ENCODE assay signal across 31 cellular contexts in genomic region chr4:52894408-52894807, GRCh38. TPM values are rescaled to one million over a fixed set of nuclear protein-coding genes. Genes with fewer than 3 reads are reported as not detected.
DNase-seq lines count a peak whose midpoint lies in the region; ATAC-seq and TF ChIP-seq lines count a peak whose summit lies in the region.
"Had no signal": no experiment of that assay in that cellular context is flagged by ENCODE, and none has a peak within 500 bp of the region (broad histone marks: within the 10 kb centered on the region; RNA-seq: fewer than 3 reads in every experiment).

No MANE protein-coding gene starts in this region.

- H3K36me3 Mint-ChIP-seq in immature natural killer cell, result peaks cover 6 to 15% (median 14%) of the 10 kb centered on the region in 3 donors

- H3K4me1 Mint-ChIP-seq in immature natural killer cell, result peaks cover 18 to 23% of the 10 kb centered on the region in 2 donors
- H3K4me1 Mint-ChIP-seq: stimulated activated naive B cell treated with anti-CD40 and anti-IgM and Interleukin-4, amounts not matched to agents 10 μg/mL and 1 μg/mL and 100 μg/mL, for 72 hours had no signal

- no peak overlapping the region for H3K27ac Mint-ChIP-seq in immature natural killer cell
- H3K27ac Mint-ChIP-seq: activated CD4-positive, alpha-beta memory T cell treated with anti-CD3 and anti-CD28 coated beads, Interleukin-2, amount 10 ng/mL, durations not matched to agents 7 days and 5 days; stimulated activated naive B cell treated with anti-CD40 and anti-IgM and Interleukin-4, amounts not matched to agents 10 μg/mL and 1 μg/mL and 100 μg/mL, for 72 hours; T-helper 2 cell treated with Interferon-gamma antibody and Interleukin-4, amounts not matched to agents 5 μg/mL and 100 μg/mL, for 36 hours had no signal

- H3K4me3 ChIP-seq in Jurkat, Clone E6-1 (ENCODE audit: low read length), result no peak overlapping the region
- no peak overlapping the region for H3K4me3 ChIP-seq in astrocyte of the cerebellum (ENCODE audit: low read depth, low read length)
- H3K4me3 ChIP-seq: coronary artery, ovary, upper lobe of right lung had no signal

- ATAC-seq in HG03135 (IDR thresholded peaks at IDR 0.05; ENCODE audit: unreplicated experiment) (no peak), HG03342 (IDR thresholded peaks at IDR 0.05; ENCODE audit: unreplicated experiment) (no peak)
- ATAC-seq: left colon; PC-3; stimulated activated naive B cell treated with anti-CD40 and anti-IgM and Interleukin-4, amounts not matched to agents 10 μg/mL and 1 μg/mL and 100 μg/mL, for 72 hours; upper lobe of right lung had no signal

- in situ Hi-C loops in astrocyte of the cerebellum (cut with HindIII; ENCODE audit: low sequenced_read_pairs) (no loop called here), ACHN (cut with HindIII; ENCODE audit: low pct_ligation_motif_present, low pct_unique_long_range_greater_than_20kb, low sequenced_read_pairs) (no loop called here)

- DNase-seq in AG08395 (ENCODE audit: low spot score) (peak; percentile 26), astrocyte of the cerebellum (ENCODE audit: low read depth) (peak; percentile 18), immature natural killer cell (peak; percentile 16 to 28 (median 26)), ACHN (no peak), GM20000 (ENCODE audit: low spot score) (no peak)
- peak; percentile 86 for DNase-seq in Jurkat, Clone E6-1 (ENCODE audit: low read depth, low spot score)
- DNase-seq: activated CD4-positive, alpha-beta memory T cell treated with anti-CD3 and anti-CD28 coated beads, Interleukin-2, amount 10 ng/mL, durations not matched to agents 7 days and 5 days; activated CD4-positive, CD25-positive, alpha-beta regulatory T cell treated with anti-CD3 and anti-CD28 coated beads, Interleukin-2, amount 50 U/mL, for 72 hours; activated naive CD4-positive, alpha-beta T cell treated with anti-CD3 and anti-CD28 coated beads, Interleukin-2, amount 50 U/mL, for 16 hours; aorta; BE2C; caudate nucleus; effector CD8-positive, alpha-beta T cell; GOT3; Kasumi-1; left colon; NCI-H1417 treated with DMSO at 0.1 percent for 48 hours; NCI-H2081; NCI-H526; ovary; PC-3; retina; small intestine; stimulated activated naive B cell treated with anti-CD40 and anti-IgM and Interleukin-4, amounts not matched to agents 10 μg/mL and 1 μg/mL and 100 μg/mL, for 72 hours; substantia nigra; upper lobe of right lung had no signal

- no peak for TF ChIP-seq CTCF in astrocyte of the cerebellum (IDR thresholded peaks at IDR 0.05; ENCODE audit: low read depth, low read length, missing control alignments)
- no peak for TF ChIP-seq CTCF in GM20000 (IDR thresholded peaks at IDR 0.05; ENCODE audit: extremely low read depth, missing control alignments)

- H3K4me3 Mint-ChIP-seq in immature natural killer cell, result no peak overlapping the region
- H3K4me3 Mint-ChIP-seq: activated CD4-positive, alpha-beta memory T cell treated with anti-CD3 and anti-CD28 coated beads, Interleukin-2, amount 10 ng/mL, durations not matched to agents 7 days and 5 days; CD8-positive, alpha-beta memory T cell; stimulated activated naive B cell treated with anti-CD40 and anti-IgM and Interleukin-4, amounts not matched to agents 10 μg/mL and 1 μg/mL and 100 μg/mL, for 72 hours; T-helper 2 cell treated with Interferon-gamma antibody and Interleukin-4, amounts not matched to agents 5 μg/mL and 100 μg/mL, for 36 hours had no signal

- H3K9me3 Mint-ChIP-seq in immature natural killer cell, result peaks cover 0 to 9% (median 4%) of the 10 kb centered on the region in 6 donors
- H3K9me3 Mint-ChIP-seq: T-helper 2 cell treated with Interferon-gamma antibody and Interleukin-4, amounts not matched to agents 5 μg/mL and 100 μg/mL, for 36 hours had no signal

- H3K27me3 Mint-ChIP-seq in immature natural killer cell (ENCODE audit: low read depth in 3 of 3), result peaks cover 0 to 14% (median 5%) of the 10 kb centered on the region in 3 donors
- H3K27me3 Mint-ChIP-seq: activated CD4-positive, alpha-beta memory T cell treated with anti-CD3 and anti-CD28 coated beads, Interleukin-2, amount 10 ng/mL, durations not matched to agents 7 days and 5 days; CD8-positive, alpha-beta memory T cell; stimulated activated naive B cell treated with anti-CD40 and anti-IgM and Interleukin-4, amounts not matched to agents 10 μg/mL and 1 μg/mL and 100 μg/mL, for 72 hours had no signal

RNA-seq across cellular contexts. Expression of gene RASL11B, which starts 32.3 kb away (rescaled TPM):
- 0.88 TPM for polyA plus RNA-seq in Jurkat, Clone E6-1 (2012; ENCODE audit: insufficient read depth, insufficient read length)
- under 1 TPM in 1 of 3 donors, not detected in 2; 0.37 TPM for polyA plus RNA-seq in immature natural killer cell

Comparison
In these comparisons a context has a peak if more than half of its experiments do, and no peak if none do; other contexts are left out.
1. DNase-seq: peak in AG08395 (single experiment), Jurkat, Clone E6-1 (single experiment), astrocyte of the cerebellum (single experiment) and immature natural killer cell (3 of 3); none in ACHN (single experiment) and GM20000 (single experiment).